ENCODE assay signal across 1 cellular context in the genomic region with DNA sequence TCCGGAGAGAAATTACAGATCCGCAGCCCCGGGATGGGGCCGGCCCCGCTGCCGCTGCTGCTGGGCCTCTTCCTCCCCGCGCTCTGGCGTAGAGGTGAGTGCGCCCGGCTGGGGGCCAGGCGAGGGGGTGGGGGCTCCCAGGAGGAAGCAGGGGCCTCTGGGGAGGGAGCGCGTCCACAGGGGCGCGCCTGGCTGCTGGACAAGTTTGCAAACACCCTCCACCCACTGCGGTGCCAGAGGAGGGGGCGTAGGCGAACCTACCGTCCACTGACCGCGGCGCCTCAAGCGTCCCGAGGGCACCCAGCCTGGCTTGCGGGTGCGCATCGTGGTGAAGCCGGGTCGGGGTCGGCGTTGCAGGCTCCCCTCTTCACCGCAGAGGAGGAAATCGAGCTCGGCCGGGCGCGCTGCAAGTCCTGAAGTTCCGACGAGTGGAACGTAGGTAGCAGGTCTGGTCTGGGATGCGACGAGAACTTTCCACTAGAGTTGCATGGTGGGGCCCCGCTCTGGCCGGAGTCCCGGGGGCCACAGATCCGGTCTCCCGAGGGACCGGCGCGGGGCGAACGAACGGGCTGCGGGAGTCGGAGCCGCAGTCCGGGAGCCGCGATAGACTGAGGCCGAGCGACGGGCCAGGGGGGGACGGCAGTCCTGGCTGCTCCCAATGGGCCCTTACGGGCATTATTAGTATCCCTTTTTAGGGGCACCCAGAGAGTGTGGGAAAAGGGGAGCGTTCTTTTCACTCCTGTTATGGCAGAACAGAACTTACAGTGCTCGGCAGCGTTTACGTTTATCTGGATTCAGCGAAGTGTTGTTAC.
A peak's percentile ranks its signal among the peaks of the same experiment; 100 is the strongest.
TF ChIP-seq lines count a peak whose summit lies in the region.

No MANE protein-coding gene starts in this region.

TF ChIP-seq in HepG2, 621 proteins besides CTCF, POLR2A, EP300 and RAD21 (continued from another document and continues in another):
- TF ChIP-seq, protein P1, sequence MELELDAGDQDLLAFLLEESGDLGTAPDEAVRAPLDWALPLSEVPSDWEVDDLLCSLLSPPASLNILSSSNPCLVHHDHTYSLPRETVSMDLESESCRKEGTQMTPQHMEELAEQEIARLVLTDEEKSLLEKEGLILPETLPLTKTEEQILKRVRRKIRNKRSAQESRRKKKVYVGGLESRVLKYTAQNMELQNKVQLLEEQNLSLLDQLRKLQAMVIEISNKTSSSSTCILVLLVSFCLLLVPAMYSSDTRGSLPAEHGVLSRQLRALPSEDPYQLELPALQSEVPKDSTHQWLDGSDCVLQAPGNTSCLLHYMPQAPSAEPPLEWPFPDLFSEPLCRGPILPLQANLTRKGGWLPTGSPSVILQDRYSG (CRISPR knock-in tag; IDR thresholded peaks at IDR 0.05) = no peak
- TF ChIP-seq HDAC6 (IDR thresholded peaks at IDR 0.05; ENCODE audit: low read depth, low read length) (no peak), HNF4G (IDR thresholded peaks at IDR 0.05; ENCODE audit: borderline replicate concordance, low read depth, low read length) (no peak), HNF4G (CRISPR knock-in tag; IDR thresholded peaks at IDR 0.05; ENCODE audit: borderline replicate concordance, low read depth) (no peak), SMAD1 (CRISPR knock-in tag; IDR thresholded peaks at IDR 0.05; ENCODE audit: borderline replicate concordance, low read depth) (no peak), KMT2A (CRISPR knock-in tag; IDR thresholded peaks at IDR 0.05) (peak; percentile 84), POLR2AphosphoS5 (IDR thresholded peaks at IDR 0.05; ENCODE audit: low read depth, low read length) (no peak), ZNF432 (CRISPR knock-in tag; IDR thresholded peaks at IDR 0.05; ENCODE audit: borderline replicate concordance) (no peak), MZF1 (CRISPR knock-in tag; IDR thresholded peaks at IDR 0.05; ENCODE audit: borderline replicate concordance) (peak; percentile 70; the same call in 1 of the 2 replicates), POLR2G (IDR thresholded peaks at IDR 0.05; ENCODE audit: low read depth, low read length) (no peak), ZNF329 (CRISPR knock-in tag; IDR thresholded peaks at IDR 0.05; ENCODE audit: low read depth) (peak; percentile 47), ZNF256 (CRISPR knock-in tag; conservative IDR thresholded peaks at IDR 0.05) (no peak), ZNF264 (CRISPR knock-in tag; IDR thresholded peaks at IDR 0.05) (no peak; the same call in 1 of the 2 replicates), FOXC1 (CRISPR knock-in tag; IDR thresholded peaks at IDR 0.05; ENCODE audit: borderline replicate concordance) (no peak), ZNF563 (CRISPR knock-in tag; IDR thresholded peaks at IDR 0.05) (no peak), ZNF383 (CRISPR knock-in tag; IDR thresholded peaks at IDR 0.05; ENCODE audit: borderline replicate concordance) (no peak), ZNF124 (CRISPR knock-in tag; IDR thresholded peaks at IDR 0.05) (peak; percentile 51; the same call in 1 of the 2 replicates), TEAD2 (CRISPR knock-in tag; IDR thresholded peaks at IDR 0.05) (no peak), ATF1 (CRISPR knock-in tag; IDR thresholded peaks at IDR 0.05) (no peak), ZNF431 (CRISPR knock-in tag; IDR thresholded peaks at IDR 0.05; ENCODE audit: borderline replicate concordance, low read depth) (no peak; the same call in 1 of the 2 replicates), ZNF441 (CRISPR knock-in tag; IDR thresholded peaks at IDR 0.05; ENCODE audit: borderline replicate concordance) (peak; percentile 41; the same call in 1 of the 2 replicates), ESRRA (CRISPR knock-in tag; IDR thresholded peaks at IDR 0.05; ENCODE audit: low read depth) (peak; percentile 43; the same call in 1 of the 2 replicates), SP1 (IDR thresholded peaks at IDR 0.05) (no peak), SP1 (CRISPR knock-in tag; IDR thresholded peaks at IDR 0.05) (0 out of 2 replicates have a peak, but pooled peaks have one; percentile 8), GLI4 (CRISPR knock-in tag; IDR thresholded peaks at IDR 0.05; ENCODE audit: borderline replicate concordance) (0 out of 2 replicates have a peak, but pooled peaks have one; percentile 67), NCOA1 (CRISPR knock-in tag; IDR thresholded peaks at IDR 0.05) (peak; percentile 95), ATM (IDR thresholded peaks at IDR 0.05; ENCODE audit: borderline replicate concordance) (no peak), ZMYM3 (CRISPR knock-in tag; IDR thresholded peaks at IDR 0.05) (peak; percentile 50), SRSF1 (optimal IDR thresholded peaks at IDR 0.05; ENCODE audit: low read depth, low read length) (no peak)
- TF ChIP-seq, protein P2, sequence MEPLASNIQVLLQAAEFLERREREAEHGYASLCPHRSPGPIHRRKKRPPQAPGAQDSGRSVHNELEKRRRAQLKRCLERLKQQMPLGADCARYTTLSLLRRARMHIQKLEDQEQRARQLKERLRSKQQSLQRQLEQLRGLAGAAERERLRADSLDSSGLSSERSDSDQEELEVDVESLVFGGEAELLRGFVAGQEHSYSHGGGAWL (CRISPR knock-in tag; IDR thresholded peaks at IDR 0.05) = no peak
- TF ChIP-seq, protein P3, sequence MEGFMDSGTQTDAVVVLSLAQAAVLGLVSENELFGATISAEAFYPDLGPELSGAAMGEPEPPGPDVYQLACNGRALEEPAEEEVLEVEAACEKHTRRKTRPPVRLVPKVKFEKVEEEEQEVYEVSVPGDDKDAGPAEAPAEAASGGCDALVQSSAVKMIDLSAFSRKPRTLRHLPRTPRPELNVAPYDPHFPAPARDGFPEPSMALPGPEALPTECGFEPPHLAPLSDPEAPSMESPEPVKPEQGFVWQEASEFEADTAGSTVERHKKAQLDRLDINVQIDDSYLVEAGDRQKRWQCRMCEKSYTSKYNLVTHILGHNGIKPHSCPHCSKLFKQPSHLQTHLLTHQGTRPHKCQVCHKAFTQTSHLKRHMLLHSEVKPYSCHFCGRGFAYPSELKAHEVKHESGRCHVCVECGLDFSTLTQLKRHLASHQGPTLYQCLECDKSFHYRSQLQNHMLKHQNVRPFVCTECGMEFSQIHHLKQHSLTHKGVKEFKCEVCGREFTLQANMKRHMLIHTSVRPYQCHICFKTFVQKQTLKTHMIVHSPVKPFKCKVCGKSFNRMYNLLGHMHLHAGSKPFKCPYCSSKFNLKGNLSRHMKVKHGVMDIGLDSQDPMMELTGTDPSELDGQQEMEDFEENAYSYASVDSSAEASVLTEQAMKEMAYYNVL (CRISPR knock-in tag; IDR thresholded peaks at IDR 0.05; ENCODE audit: borderline replicate concordance) = peak; percentile 44; the same call in 1 of the 2 replicates
- TF ChIP-seq, protein P4, sequence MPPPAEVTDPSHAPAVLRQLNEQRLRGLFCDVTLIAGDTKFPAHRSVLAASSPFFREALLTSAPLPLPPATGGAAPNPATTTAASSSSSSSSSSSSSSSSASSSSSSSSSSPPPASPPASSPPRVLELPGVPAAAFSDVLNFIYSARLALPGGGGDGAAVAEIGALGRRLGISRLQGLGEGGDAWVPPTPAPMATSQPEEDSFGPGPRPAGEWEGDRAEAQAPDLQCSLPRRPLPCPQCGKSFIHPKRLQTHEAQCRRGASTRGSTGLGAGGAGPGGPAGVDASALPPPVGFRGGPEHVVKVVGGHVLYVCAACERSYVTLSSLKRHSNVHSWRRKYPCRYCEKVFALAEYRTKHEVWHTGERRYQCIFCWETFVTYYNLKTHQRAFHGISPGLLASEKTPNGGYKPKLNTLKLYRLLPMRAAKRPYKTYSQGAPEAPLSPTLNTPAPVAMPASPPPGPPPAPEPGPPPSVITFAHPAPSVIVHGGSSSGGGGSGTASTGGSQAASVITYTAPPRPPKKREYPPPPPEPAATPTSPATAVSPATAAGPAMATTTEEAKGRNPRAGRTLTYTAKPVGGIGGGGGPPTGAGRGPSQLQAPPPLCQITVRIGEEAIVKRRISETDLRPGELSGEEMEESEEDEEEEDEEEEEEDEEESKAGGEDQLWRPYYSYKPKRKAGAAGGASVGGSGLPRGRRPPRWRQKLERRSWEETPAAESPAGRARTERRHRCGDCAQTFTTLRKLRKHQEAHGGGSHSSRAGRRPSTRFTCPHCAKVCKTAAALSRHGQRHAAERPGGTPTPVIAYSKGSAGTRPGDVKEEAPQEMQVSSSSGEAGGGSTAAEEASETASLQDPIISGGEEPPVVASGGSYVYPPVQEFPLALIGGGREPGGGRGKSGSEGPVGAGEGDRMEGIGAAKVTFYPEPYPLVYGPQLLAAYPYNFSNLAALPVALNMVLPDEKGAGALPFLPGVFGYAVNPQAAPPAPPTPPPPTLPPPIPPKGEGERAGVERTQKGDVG (CRISPR knock-in tag; IDR thresholded peaks at IDR 0.05; ENCODE audit: borderline replicate concordance) = peak; percentile 78; the same call in 1 of the 2 replicates
- TF ChIP-seq, protein P5, sequence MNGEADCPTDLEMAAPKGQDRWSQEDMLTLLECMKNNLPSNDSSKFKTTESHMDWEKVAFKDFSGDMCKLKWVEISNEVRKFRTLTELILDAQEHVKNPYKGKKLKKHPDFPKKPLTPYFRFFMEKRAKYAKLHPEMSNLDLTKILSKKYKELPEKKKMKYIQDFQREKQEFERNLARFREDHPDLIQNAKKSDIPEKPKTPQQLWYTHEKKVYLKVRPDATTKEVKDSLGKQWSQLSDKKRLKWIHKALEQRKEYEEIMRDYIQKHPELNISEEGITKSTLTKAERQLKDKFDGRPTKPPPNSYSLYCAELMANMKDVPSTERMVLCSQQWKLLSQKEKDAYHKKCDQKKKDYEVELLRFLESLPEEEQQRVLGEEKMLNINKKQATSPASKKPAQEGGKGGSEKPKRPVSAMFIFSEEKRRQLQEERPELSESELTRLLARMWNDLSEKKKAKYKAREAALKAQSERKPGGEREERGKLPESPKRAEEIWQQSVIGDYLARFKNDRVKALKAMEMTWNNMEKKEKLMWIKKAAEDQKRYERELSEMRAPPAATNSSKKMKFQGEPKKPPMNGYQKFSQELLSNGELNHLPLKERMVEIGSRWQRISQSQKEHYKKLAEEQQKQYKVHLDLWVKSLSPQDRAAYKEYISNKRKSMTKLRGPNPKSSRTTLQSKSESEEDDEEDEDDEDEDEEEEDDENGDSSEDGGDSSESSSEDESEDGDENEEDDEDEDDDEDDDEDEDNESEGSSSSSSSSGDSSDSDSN (CRISPR knock-in tag; IDR thresholded peaks at IDR 0.05) = peak; percentile 94
- TF ChIP-seq, protein P6, sequence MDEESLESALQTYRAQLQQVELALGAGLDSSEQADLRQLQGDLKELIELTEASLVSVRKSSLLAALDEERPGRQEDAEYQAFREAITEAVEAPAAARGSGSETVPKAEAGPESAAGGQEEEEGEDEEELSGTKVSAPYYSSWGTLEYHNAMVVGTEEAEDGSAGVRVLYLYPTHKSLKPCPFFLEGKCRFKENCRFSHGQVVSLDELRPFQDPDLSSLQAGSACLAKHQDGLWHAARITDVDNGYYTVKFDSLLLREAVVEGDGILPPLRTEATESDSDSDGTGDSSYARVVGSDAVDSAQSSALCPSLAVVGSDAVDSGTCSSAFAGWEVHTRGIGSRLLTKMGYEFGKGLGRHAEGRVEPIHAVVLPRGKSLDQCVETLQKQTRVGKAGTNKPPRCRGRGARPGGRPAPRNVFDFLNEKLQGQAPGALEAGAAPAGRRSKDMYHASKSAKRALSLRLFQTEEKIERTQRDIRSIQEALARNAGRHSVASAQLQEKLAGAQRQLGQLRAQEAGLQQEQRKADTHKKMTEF (CRISPR knock-in tag; IDR thresholded peaks at IDR 0.05) = peak; percentile 38; the same call in 1 of the 2 replicates
- TF ChIP-seq, protein P7, sequence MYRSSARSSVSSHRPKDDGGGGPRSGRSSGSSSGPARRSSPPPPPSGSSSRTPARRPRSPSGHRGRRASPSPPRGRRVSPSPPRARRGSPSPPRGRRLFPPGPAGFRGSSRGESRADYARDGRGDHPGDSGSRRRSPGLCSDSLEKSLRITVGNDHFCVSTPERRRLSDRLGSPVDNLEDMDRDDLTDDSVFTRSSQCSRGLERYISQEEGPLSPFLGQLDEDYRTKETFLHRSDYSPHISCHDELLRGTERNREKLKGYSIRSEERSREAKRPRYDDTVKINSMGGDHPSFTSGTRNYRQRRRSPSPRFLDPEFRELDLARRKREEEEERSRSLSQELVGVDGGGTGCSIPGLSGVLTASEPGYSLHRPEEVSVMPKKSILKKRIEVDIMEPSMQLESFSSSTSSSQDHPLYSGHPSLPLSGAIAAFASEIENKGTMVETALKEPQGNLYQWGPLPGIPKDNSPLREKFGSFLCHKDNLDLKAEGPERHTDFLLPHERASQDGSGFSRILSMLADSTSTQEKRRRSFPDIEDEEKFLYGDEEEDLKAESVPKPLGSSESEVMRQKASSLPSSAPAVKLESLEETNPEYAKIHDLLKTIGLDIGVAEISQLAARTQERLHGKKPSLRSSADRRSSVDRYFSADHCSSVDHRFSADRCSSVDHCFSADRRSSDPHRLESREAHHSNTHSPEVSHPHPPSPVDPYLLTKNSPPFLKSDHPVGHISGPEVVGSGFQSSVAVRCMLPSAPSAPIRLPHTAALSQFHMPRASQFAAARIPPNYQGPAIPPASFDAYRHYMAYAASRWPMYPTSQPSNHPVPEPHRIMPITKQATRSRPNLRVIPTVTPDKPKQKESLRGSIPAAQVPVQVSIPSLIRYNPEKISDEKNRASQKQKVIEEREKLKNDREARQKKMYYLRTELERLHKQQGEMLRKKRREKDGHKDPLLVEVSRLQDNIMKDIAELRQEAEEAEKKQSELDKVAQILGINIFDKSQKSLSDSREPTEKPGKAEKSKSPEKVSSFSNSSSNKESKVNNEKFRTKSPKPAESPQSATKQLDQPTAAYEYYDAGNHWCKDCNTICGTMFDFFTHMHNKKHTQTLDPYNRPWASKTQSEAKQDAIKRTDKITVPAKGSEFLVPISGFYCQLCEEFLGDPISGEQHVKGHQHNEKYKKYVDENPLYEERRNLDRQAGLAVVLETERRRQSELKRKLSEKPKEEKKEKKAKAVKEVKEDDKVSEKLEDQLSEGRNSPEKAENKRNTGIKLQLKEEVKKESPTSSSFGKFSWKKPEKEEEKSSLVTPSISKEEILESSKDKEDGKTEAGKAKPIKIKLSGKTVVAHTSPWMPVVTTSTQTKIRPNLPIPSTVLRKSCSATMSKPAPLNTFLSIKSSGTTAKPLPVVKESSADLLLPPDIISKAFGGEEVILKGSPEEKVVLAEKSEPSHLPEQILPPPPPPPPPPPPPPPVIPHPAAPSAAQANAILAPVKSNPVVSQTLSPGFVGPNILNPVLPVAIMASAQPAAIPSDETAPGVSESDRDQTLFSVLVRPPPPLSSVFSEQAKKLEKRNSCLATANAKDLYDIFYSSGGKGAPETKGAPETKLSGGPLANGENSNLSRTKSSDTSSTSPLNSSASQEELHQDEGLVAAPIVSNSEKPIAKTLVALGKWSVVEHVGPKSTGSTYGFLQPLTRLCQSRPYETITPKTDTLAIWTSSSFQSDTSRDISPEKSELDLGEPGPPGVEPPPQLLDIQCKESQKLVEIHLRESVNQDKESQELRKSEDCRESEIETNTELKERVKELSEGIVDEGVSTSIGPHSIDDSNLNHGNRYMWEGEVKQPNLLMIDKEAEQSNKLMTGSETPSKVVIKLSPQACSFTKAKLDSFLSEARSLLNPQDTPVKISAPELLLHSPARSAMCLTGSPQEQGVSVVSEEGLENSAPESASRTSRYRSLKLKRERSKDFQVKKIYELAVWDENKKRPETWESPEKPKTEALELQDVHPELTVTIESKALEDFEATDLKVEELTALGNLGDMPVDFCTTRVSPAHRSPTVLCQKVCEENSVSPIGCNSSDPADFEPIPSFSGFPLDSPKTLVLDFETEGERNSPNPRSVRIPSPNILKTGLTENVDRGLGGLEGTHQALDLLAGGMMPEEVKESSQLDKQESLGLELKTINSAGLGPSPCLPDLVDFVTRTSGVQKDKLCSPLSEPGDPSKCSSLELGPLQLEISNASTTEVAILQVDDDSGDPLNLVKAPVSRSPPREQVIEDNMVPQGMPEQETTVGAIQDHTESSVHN (CRISPR knock-in tag; IDR thresholded peaks at IDR 0.05) = no peak
